Comparison of ENCODE assay signal across 8 cellular contexts in genomic region chr17:46002311-46002972, GRCh38. TPM values are rescaled to one million over a fixed set of nuclear protein-coding genes. Genes with fewer than 3 reads are reported as not detected.
DNase-seq lines count a peak whose midpoint lies in the region; ATAC-seq and TF ChIP-seq lines count a peak whose summit lies in the region.

No MANE protein-coding gene starts in this region.

- no peak overlapping the region for H3K4me3 ChIP-seq in GM23338

- no peak overlapping the region for H3K4me2 ChIP-seq in GM23338

- no peak overlapping the region for H3K27ac Mint-ChIP-seq in GM23338

- H3K27me3 ChIP-seq in GM23338 (ENCODE audit: insufficient read depth) = no peaks in the 10 kb centered on the region

- TF ChIP-seq CTCF in GM23338 (conservative IDR thresholded peaks at IDR 0.05; ENCODE audit: low read depth in 2 of 2) = peak; percentile 89 to 93

- no peak overlapping the region for H3K27ac ChIP-seq in GM23338 (ENCODE audit: low read depth)

- peaks cover 13% of the 10 kb centered on the region for H3K27me3 Mint-ChIP-seq in GM23338 (ENCODE audit: insufficient read depth, low read depth, poor library complexity)

- no peaks in the 10 kb centered on the region for H3K36me3 ChIP-seq in GM23338 (ENCODE audit: insufficient read depth)

- H3K4me3 Mint-ChIP-seq in GM23338 = no peak overlapping the region

- no peaks in the 10 kb centered on the region for H4K20me1 ChIP-seq in GM23338 (replicated peaks; ENCODE audit: insufficient read depth)

- DNase-seq in AML-193 (lab: John Stamatoyannopoulos, UW) = peak; percentile 61 to 67
- peak; percentile 84 for DNase-seq in GM23338 (ENCODE audit: low spot score)
- peak; percentile 72 for DNase-seq in NCI-H2227 treated with DMSO at 0.1 percent for 48 hours (lab: John Stamatoyannopoulos, UW)
- DNase-seq in central memory CD4-positive, alpha-beta T cell = peak; percentile 62
- peak; percentile 63 for DNase-seq in kidney tubule cell (ENCODE audit: low spot score)
- peak; percentile 70 to 75 for DNase-seq in stimulated activated CD4-positive, alpha-beta T cell treated with anti-CD3 and anti-CD28 coated beads, Interleukin-2, amount 100 ng/mL, for 48 hours

- peaks cover 3% of the 10 kb centered on the region; the same call in 2 of the 3 replicates for H3K9me3 Mint-ChIP-seq in GM23338

- no peaks in the 10 kb centered on the region for H3K4me1 ChIP-seq in GM23338 (ENCODE audit: insufficient read depth)

- no peaks in the 10 kb centered on the region for H3F3A ChIP-seq in GM23338 (replicated peaks; ENCODE audit: low read depth)

- no peaks in the 10 kb centered on the region for H3K9me2 ChIP-seq in GM23338 (ENCODE audit: insufficient read depth)

- 0 out of 2 replicates have a peak overlapping the region, but pooled peaks have one; percentile 63 for H2AFZ ChIP-seq in GM23338

- no peaks in the 10 kb centered on the region; the same call in 2 of the 3 replicates for H3K36me3 Mint-ChIP-seq in GM23338 (ENCODE audit: low read depth)

- no peaks in the 10 kb centered on the region for H3K79me2 ChIP-seq in GM23338 (replicated peaks; ENCODE audit: insufficient read depth)

- no peaks in the 10 kb centered on the region for H3K4me1 Mint-ChIP-seq in GM23338

- peak; percentile 94 for ATAC-seq in GM23338
- peak; percentile 89 to 92 for ATAC-seq in activated CD4-positive, CD25-positive, alpha-beta regulatory T cell treated with anti-CD3 and anti-CD28 coated beads, Interleukin-2, amount 50 U/mL, for 24 hours
- no peak for ATAC-seq in HG02610 (IDR thresholded peaks at IDR 0.05; ENCODE audit: unreplicated experiment)

TF ChIP-seq in GM23338, 12 proteins besides CTCF, POLR2A, EP300 and RAD21:
- TF ChIP-seq NANOG (IDR thresholded peaks at IDR 0.05; ENCODE audit: borderline replicate concordance) (no peak), STAT1 (IDR thresholded peaks at IDR 0.05; ENCODE audit: unreplicated experiment) (no peak), ZNF462 (CRISPR knock-in tag; IDR thresholded peaks at IDR 0.05) (no peak), ZNF331 (CRISPR knock-in tag; IDR thresholded peaks at IDR 0.05; ENCODE audit: low read depth) (no peak), JUNB (IDR thresholded peaks at IDR 0.05; ENCODE audit: unreplicated experiment) (no peak), POLR2AphosphoS5 (IDR thresholded peaks at IDR 0.05; ENCODE audit: low read depth) (no peak), CREB1 (CRISPR knock-in tag; IDR thresholded peaks at IDR 0.05; ENCODE audit: low read depth) (no peak), ETS1 (IDR thresholded peaks at IDR 0.05) (no peak), REST (IDR thresholded peaks at IDR 0.05; ENCODE audit: unreplicated experiment) (no peak), ZNF114 (CRISPR knock-in tag; IDR thresholded peaks at IDR 0.05) (no peak), EZH2 (IDR thresholded peaks at IDR 0.05; ENCODE audit: low read depth, unreplicated experiment) (no peak)

RNA-seq across cellular contexts. Expression of gene STH, which starts 3.4 kb away (rescaled TPM):
- total RNA-seq in GM23338 (2014; rRNA removed; shearing (Covaris generic)) = not detected in 2 replicates
- polyA plus RNA-seq in GM23338 (2016; fragmentation: Nextera tagmentation; extraction: Ambion mirVana) = 0.55 TPM in 1 of 2 replicates, not detected in the other
